21 cellular contexts compared by ENCODE assay signal in the genomic region with DNA sequence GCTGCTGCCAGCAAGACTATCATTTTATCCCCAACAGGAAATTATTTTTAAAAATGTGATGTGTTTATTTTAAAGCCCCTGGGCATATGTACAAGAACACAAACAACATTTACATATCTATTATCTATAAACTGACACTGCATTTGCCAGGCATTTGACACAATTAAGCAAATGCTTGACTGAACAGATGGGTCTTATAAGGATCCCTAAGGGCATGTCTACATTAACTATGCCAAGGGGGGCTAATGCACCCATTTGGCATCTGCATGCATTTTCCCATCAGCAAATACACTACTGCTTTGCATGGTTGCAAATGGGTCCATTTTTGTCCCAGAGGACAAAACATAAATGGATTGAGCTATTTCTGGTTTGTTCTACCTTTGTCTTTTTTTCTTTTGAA.
DNase-seq lines count a peak whose midpoint lies in the region; ATAC-seq, FAIRE-seq and TF ChIP-seq lines count a peak whose summit lies in the region.
"Had no signal": no experiment of that assay in that cellular context is flagged by ENCODE, and none has a peak within 500 bp of the region (broad histone marks: within the 10 kb centered on the region; RNA-seq: fewer than 3 reads in every experiment).

No MANE protein-coding gene starts in this region.

- H4K20me1 ChIP-seq in endothelial cell of umbilical vein (replicated peaks; ENCODE audit: control insufficient read depth, extremely low read depth, insufficient read depth, low read length) = no peaks in the 10 kb centered on the region
- H4K20me1 ChIP-seq: BLaER1 treated with 17β-estradiol and CSF1 and Interleukin-3, amounts not matched to agents 10 nM and 100 nM had no signal

- H3K79me2 ChIP-seq in endothelial cell of umbilical vein (ENCODE audit: control insufficient read depth, insufficient read depth, low read length) = no peaks in the 10 kb centered on the region

- H3K4me2 ChIP-seq in endothelial cell of umbilical vein (ENCODE audit: insufficient read depth, low read length) = peak overlapping the region; percentile 8
- H3K4me2 ChIP-seq: BLaER1 treated with 17β-estradiol and CSF1 and Interleukin-3, amounts not matched to agents 10 nM and 100 nM; PC-9 had no signal

- no peak for FAIRE-seq in endothelial cell of umbilical vein (lab: Jason Lieb, UNC)
- FAIRE-seq: HTR-8/SVneo had no signal

- H3K27ac ChIP-seq in endothelial cell of umbilical vein (ENCODE audit: insufficient read depth, low read depth, low read length) (no peak overlapping the region), A673 (ENCODE audit: low read depth, low read length, poor library complexity, severe bottlenecking) (no peak overlapping the region)
- H3K27ac ChIP-seq: BLaER1 treated with 17β-estradiol and CSF1 and Interleukin-3, amounts not matched to agents 10 nM and 100 nM; PC-9; SJSA1 had no signal

- no peaks in the 10 kb centered on the region for H3K27me3 ChIP-seq in endothelial cell of umbilical vein (ENCODE audit: control insufficient read depth in 2 of 2, insufficient read depth in 2 of 2, low read length in 2 of 2)
- no peaks in the 10 kb centered on the region for H3K27me3 ChIP-seq in A673 (replicated peaks; ENCODE audit: insufficient read depth, low read depth, low read length, poor library complexity)
- H3K27me3 ChIP-seq: BLaER1 treated with 17β-estradiol and CSF1 and Interleukin-3, amounts not matched to agents 10 nM and 100 nM; SJSA1 had no signal

- no peak overlapping the region for H2AFZ ChIP-seq in endothelial cell of umbilical vein (ENCODE audit: low read depth, low read length)
- H2AFZ ChIP-seq: PC-9 had no signal

- intact Hi-C loops in endothelial cell of umbilical vein (cut with micrococcal nuclease) (no loop called here), A673 (cut with micrococcal nuclease; ENCODE audit: unreplicated experiment) (no loop called here)

- peak in 2 of 3 experiments; percentile 3 to 68 for DNase-seq in NCI-H1417 (lab: John Stamatoyannopoulos, UW)
- DNase-seq in NCI-H1417 treated with DMSO at 0.1 percent for 48 hours (lab: John Stamatoyannopoulos, UW) = no peak
- peak; percentile 82 for DNase-seq in NCI-H128 (lab: John Stamatoyannopoulos, UW; ENCODE audit: unreplicated experiment)
- DNase-seq in NCI-H345 treated with DMSO at 0.1 percent for 48 hours (lab: John Stamatoyannopoulos, UW; ENCODE audit: unreplicated experiment) = peak; percentile 34
- DNase-seq in endothelial cell of umbilical vein (ENCODE audit: low read depth, low spot score) = peak; percentile 21
- no peak for DNase-seq in GM03348 (ENCODE audit: low spot score)
- no peak for DNase-seq in A673 (ENCODE audit: low spot score)
- DNase-seq: DMS79, H7, Kasumi-1, MM.1S, NCI-H146, NCI-H2107, NCI-H510A, PC-9, T-cell, T1000 had no signal

- TF ChIP-seq CTCF in endothelial cell of umbilical vein (IDR thresholded peaks at IDR 0.05; ENCODE audit: extremely low read depth in 1 of 2, insufficient read depth in 1 of 2, low read depth in 1 of 2, low read length in 2 of 2) (no peak), A673 (conservative IDR thresholded peaks at IDR 0.05; ENCODE audit: low read depth, low read length) (no peak)

- no TSS peak for BruUV-seq in endothelial cell of umbilical vein (replicated peaks; lab: Mats Ljungman, UMichigan)
- no TSS peak for BruUV-seq in A673 (replicated peaks; lab: Mats Ljungman, UMichigan)

- no peak overlapping the region for H3K9ac ChIP-seq in endothelial cell of umbilical vein (replicated peaks; ENCODE audit: extremely low read depth, insufficient read depth, low read length)
- H3K9ac ChIP-seq: BLaER1 treated with 17β-estradiol and CSF1 and Interleukin-3, amounts not matched to agents 10 nM and 100 nM had no signal

- dilution Hi-C loops in endothelial cell of umbilical vein (cut with MboI; ENCODE audit: extremely low pct_ligation_motif_present, low sequenced_read_pairs) = no loop called here

- POLR2A ChIA-PET in endothelial cell of umbilical vein (lab: Charles Lee) (no interaction called here), A673 (lab: Charles Lee; ENCODE audit: low non-redundant PET) (no interaction called here)

- H3K4me3 ChIP-seq in endothelial cell of umbilical vein (replicated peaks in 1 of 3; ENCODE audit: insufficient read depth in 1 of 3, low read depth in 1 of 3, low read length in 3 of 3) = no peak overlapping the region
- no peak overlapping the region for H3K4me3 ChIP-seq in A673 (ENCODE audit: low read depth, low read length, poor library complexity, severe bottlenecking)
- H3K4me3 ChIP-seq: BLaER1 treated with 17β-estradiol and CSF1 and Interleukin-3, amounts not matched to agents 10 nM and 100 nM; PC-9; SJSA1 had no signal

- CTCF ChIA-PET in endothelial cell of umbilical vein (lab: Charles Lee) = interaction anchor here (1.4 kb wide), 1 partner anchor 11 kb away, joined by 4 read pairs; no protein-coding TSS in a partner anchor
- CTCF ChIA-PET in A673 (lab: Charles Lee) = no interaction called here

- ATAC-seq in GM21825 (IDR thresholded peaks at IDR 0.05; ENCODE audit: unreplicated experiment) = no peak
- ATAC-seq: T-cell had no signal

- TF ChIP-seq POLR2A in endothelial cell of umbilical vein (IDR thresholded peaks at IDR 0.05; ENCODE audit: low read depth, low read length) = no peak

- no peaks in the 10 kb centered on the region for H3K4me1 ChIP-seq in endothelial cell of umbilical vein (ENCODE audit: control insufficient read depth, extremely low read depth, insufficient read depth, low read length)
- no peaks in the 10 kb centered on the region for H3K4me1 ChIP-seq in A673 (ENCODE audit: insufficient read depth, low read length, poor library complexity, severe bottlenecking)
- H3K4me1 ChIP-seq: BLaER1 treated with 17β-estradiol and CSF1 and Interleukin-3, amounts not matched to agents 10 nM and 100 nM; SJSA1 had no signal

- no peaks in the 10 kb centered on the region for H3K9me1 ChIP-seq in endothelial cell of umbilical vein (replicated peaks; ENCODE audit: control insufficient read depth, extremely low read depth, insufficient read depth, low read length)

- H3K9me3 ChIP-seq in endothelial cell of umbilical vein (replicated peaks; ENCODE audit: control insufficient read depth, insufficient read depth, low read length) = no peaks in the 10 kb centered on the region
- no peaks in the 10 kb centered on the region for H3K9me3 ChIP-seq in A673 (ENCODE audit: low read depth, low read length, poor library complexity, severe bottlenecking)
- H3K9me3 ChIP-seq: BLaER1 treated with 17β-estradiol and CSF1 and Interleukin-3, amounts not matched to agents 10 nM and 100 nM; SJSA1 had no signal

- H3K36me3 ChIP-seq in endothelial cell of umbilical vein (ENCODE audit: control insufficient read depth in 2 of 2, extremely low read depth in 1 of 2, insufficient read depth in 2 of 2, low read length in 2 of 2) = no peaks in the 10 kb centered on the region
- H3K36me3 ChIP-seq in A673 (ENCODE audit: insufficient read depth, low read length, poor library complexity, severe bottlenecking) = no peaks in the 10 kb centered on the region
- H3K36me3 ChIP-seq: BLaER1 treated with 17β-estradiol and CSF1 and Interleukin-3, amounts not matched to agents 10 nM and 100 nM; SJSA1 had no signal

TF ChIP-seq in endothelial cell of umbilical vein, 7 proteins besides CTCF, POLR2A, EP300 and RAD21:
- no peak for TF ChIP-seq GATA2 (IDR thresholded peaks at IDR 0.05; ENCODE audit: insufficient read depth, insufficient read length, low read depth, low read length)
- no peak for TF ChIP-seq POLR2AphosphoS5 (IDR thresholded peaks at IDR 0.05; ENCODE audit: insufficient read depth, low read depth, low read length)
- no peak for TF ChIP-seq EZH2 (IDR thresholded peaks at IDR 0.05; ENCODE audit: borderline replicate concordance, low read depth, low read length, severe bottlenecking)
- TF ChIP-seq MYC (IDR thresholded peaks at IDR 0.05; ENCODE audit: low read depth, low read length) = no peak
- TF ChIP-seq FOS (IDR thresholded peaks at IDR 0.05; ENCODE audit: borderline replicate concordance, insufficient read depth, low read length) = no peak
- no peak for TF ChIP-seq JUN (IDR thresholded peaks at IDR 0.05; ENCODE audit: borderline replicate concordance, insufficient read depth, insufficient read length, low read depth)
- TF ChIP-seq, protein P1, sequence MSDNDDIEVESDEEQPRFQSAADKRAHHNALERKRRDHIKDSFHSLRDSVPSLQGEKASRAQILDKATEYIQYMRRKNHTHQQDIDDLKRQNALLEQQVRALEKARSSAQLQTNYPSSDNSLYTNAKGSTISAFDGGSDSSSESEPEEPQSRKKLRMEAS (IDR thresholded peaks at IDR 0.05; ENCODE audit: insufficient read depth, insufficient read length) = no peak

Comparison
In these comparisons a context has a peak if more than half of its experiments do, and no peak if none do; other contexts are left out.
1. DNase-seq: peak in NCI-H1417 (2 of 3), NCI-H128 (single experiment), NCI-H345 treated with DMSO at 0.1 percent for 48 hours (single experiment) and endothelial cell of umbilical vein (single experiment); none in NCI-H1417 treated with DMSO at 0.1 percent for 48 hours (single experiment), GM03348 (single experiment) and A673 (single experiment).